ENCODE assay signal across 21 cellular contexts in the genomic region with DNA sequence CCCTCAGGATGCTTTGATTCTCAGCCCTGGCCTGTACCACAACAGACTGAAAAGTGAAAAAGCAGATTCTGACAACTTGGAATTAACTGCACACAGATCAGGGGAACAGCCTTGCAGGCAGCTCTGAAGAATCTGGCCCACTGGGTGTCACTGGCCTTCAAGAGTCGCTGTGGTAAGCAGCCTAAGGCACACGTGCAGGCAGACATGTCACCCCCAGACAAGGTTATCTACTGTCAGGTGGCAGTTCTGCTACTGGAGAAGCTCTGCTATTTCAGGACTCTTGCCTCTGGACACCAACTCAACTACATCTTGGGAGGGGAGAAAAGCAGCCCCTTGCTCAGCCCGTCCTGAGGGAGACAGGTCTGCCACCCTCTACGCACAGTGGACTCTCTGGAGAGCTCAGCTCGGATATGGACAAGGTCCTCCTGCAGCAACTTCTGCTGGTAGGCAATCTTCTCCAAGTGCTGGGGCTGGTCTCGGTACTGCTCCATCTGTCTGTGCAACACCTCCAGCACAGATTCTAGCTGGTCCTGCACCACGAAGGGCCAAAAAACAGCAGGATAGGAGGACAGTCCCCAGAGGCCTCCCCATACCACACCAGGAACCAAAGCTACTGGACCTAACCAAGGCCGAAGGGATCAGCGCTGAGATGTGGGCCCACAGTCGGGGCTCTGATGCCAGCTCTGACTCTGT.
DNase-seq lines count a peak whose midpoint lies in the region; ATAC-seq, FAIRE-seq and TF ChIP-seq lines count a peak whose summit lies in the region.
"Had no signal": no experiment of that assay in that cellular context is flagged by ENCODE, and none has a peak within 500 bp of the region (broad histone marks: within the 10 kb centered on the region; RNA-seq: fewer than 3 reads in every experiment).

No MANE protein-coding gene starts in this region.

- no peak overlapping the region for H2AK5ac ChIP-seq in mesendoderm (ENCODE audit: low read length)

- TF ChIP-seq RAD21 in K562 (CRISPR knock-in tag; conservative IDR thresholded peaks at IDR 0.05 in 1 of 2, IDR thresholded peaks at IDR 0.05 in 1 of 2), result no peak

- no peak overlapping the region for H3K9ac ChIP-seq in K562 (ENCODE audit: insufficient read depth in 1 of 2, low read depth in 2 of 2, low read length in 2 of 2)
- no peak overlapping the region for H3K9ac ChIP-seq in mesendoderm (ENCODE audit: low read length)

- DNase-seq in Right ventricle myocardium inferior (ENCODE audit: missing footprints) (no peak), left ventricle myocardium inferior (no peak), K562 (ENCODE audit: extremely low read depth in 1 of 4, low spot score in 3 of 4) (no peak), mesendoderm (no peak), aorta (peak in 1 of 2 donors; percentile 44), midbrain (lab: John Stamatoyannopoulos, UW) (no peak)
- DNase-seq in activated naive CD4-positive, alpha-beta T cell treated with anti-CD3 and anti-CD28 coated beads, Interleukin-2, amount 50 U/mL, for 72 hours (ENCODE audit: low spot score in 2 of 2), result no peak
- DNase-seq: 8988T, EL, GF-D8, Kasumi-1, NCI-H1417, NCI-H1694 treated with DMSO at 0.1 percent for 48 hours, NCI-H2081 treated with DMSO at 0.1 percent for 48 hours, NCI-H2171 treated with DMSO at 0.1 percent for 48 hours, NCI-H524 treated with DMSO at 0.1 percent for 48 hours, NCI-H82 had no signal

- no peaks in the 10 kb centered on the region for H3K79me1 ChIP-seq in mesendoderm (ENCODE audit: low read length)

- H4K8ac ChIP-seq in mesendoderm (ENCODE audit: low read depth, low read length), result no peak overlapping the region

- no peak overlapping the region for H2AFZ ChIP-seq in K562 (ENCODE audit: low read depth, low read length)

- no peak for TF ChIP-seq POLR2A in K562 (conservative IDR thresholded peaks at IDR 0.05)

- CTCF ChIA-PET in K562 (lab: Yijun Ruan, JAX; ENCODE audit: low intra/inter-chr PET ratio), result no interaction called here

- H3K4me1 ChIP-seq in left ventricle myocardium inferior (peaks cover 53% of the 10 kb centered on the region), K562 (replicated peaks in 1 of 2; ENCODE audit: control insufficient read depth in 2 of 2, insufficient read depth in 2 of 2, low read length in 2 of 2) (no peaks in the 10 kb centered on the region; a peak in 1 of 5 replicates), mesendoderm (ENCODE audit: control insufficient read depth, low read depth, low read length) (peaks cover 10% of the 10 kb centered on the region), aorta (ENCODE audit: control insufficient read depth in 1 of 2, insufficient read depth in 2 of 2, low read length in 2 of 2) (no peaks in the 10 kb centered on the region)

- intact Hi-C loops in Right ventricle myocardium inferior (cut with DNase I), result no loop called here
- intact Hi-C loops in left ventricle myocardium inferior (cut with micrococcal nuclease), result no loop called here
- intact Hi-C loops in K562 (cut with micrococcal nuclease), result no loop called here
- intact Hi-C loops in aorta (cut with DNase I), result no loop called here

- FAIRE-seq in K562 (lab: Jason Lieb, UNC), result no peak
- FAIRE-seq: D721Med, GM19239, RCC 7860 had no signal

- no peak overlapping the region for H3K4me2 ChIP-seq in K562 (ENCODE audit: insufficient read depth, low read length)
- H3K4me2 ChIP-seq in mesendoderm (ENCODE audit: low read length), result no peak overlapping the region

- BruUV-seq in K562 (replicated peaks; lab: Mats Ljungman, UMichigan), result no TSS peak

- no peak overlapping the region for H3K18ac ChIP-seq in mesendoderm (ENCODE audit: low read length)

- 3% methylated on average over 10 of the region's 10 CpGs for WGBS in K562 (ENCODE audit: insufficient coverage, low coverage, missing lambda C conversion rate)
- WGBS in mesendoderm (ENCODE audit: extremely low coverage, insufficient coverage, low lambda C conversion rate), result no CpG with 5 or more reads among the region's 10 CpGs
- WGBS in aorta, 2 donors, result 90 to 91% methylated on average over 10 of the region's 10 CpGs

- TF ChIP-seq EP300 in K562 (IDR thresholded peaks at IDR 0.05; ENCODE audit: low read length), result no peak

- H3K23ac ChIP-seq in mesendoderm (ENCODE audit: low read length), result no peak overlapping the region

- H3K9me3 ChIP-seq in left ventricle myocardium inferior (replicated peaks) (no peaks in the 10 kb centered on the region), K562 (replicated peaks; ENCODE audit: control insufficient read depth, insufficient read depth, low read depth, low read length) (no peaks in the 10 kb centered on the region), aorta (ENCODE audit: control insufficient read depth, low read length) (no peaks in the 10 kb centered on the region)

- H3K79me2 ChIP-seq in K562 (ENCODE audit: control insufficient read depth, insufficient read depth, low read length) (no peaks in the 10 kb centered on the region), mesendoderm (ENCODE audit: control insufficient read depth, insufficient read depth, low read length) (no peaks in the 10 kb centered on the region)

- no peak overlapping the region for H3K27ac Mint-ChIP-seq in activated naive CD4-positive, alpha-beta T cell treated with anti-CD3 and anti-CD28 coated beads, Interleukin-2, amount 50 U/mL, for 72 hours

- H3K4ac ChIP-seq in mesendoderm (ENCODE audit: low read depth, low read length), result no peak overlapping the region

- in situ Hi-C loops in K562 (cut with MboI), result no loop called here

- H2BK120ac ChIP-seq in mesendoderm (ENCODE audit: low read depth, low read length), result no peak overlapping the region

- no peaks in the 10 kb centered on the region for H3K9me3 Mint-ChIP-seq in activated naive CD4-positive, alpha-beta T cell treated with anti-CD3 and anti-CD28 coated beads, Interleukin-2, amount 50 U/mL, for 72 hours

- H3K36me3 Mint-ChIP-seq in activated naive CD4-positive, alpha-beta T cell treated with anti-CD3 and anti-CD28 coated beads, Interleukin-2, amount 50 U/mL, for 72 hours, result no peaks in the 10 kb centered on the region

- H2BK15ac ChIP-seq in mesendoderm (replicated peaks; ENCODE audit: low read depth), result no peak overlapping the region

- no peaks in the 10 kb centered on the region for H3K36me3 ChIP-seq in left ventricle myocardium inferior
- H3K36me3 ChIP-seq in K562 (ENCODE audit: control insufficient read depth, insufficient read depth, low read length), result no peaks in the 10 kb centered on the region
- H3K36me3 ChIP-seq in mesendoderm (ENCODE audit: control insufficient read depth, insufficient read depth, low read length), result no peaks in the 10 kb centered on the region
- H3K36me3 ChIP-seq in aorta (ENCODE audit: control insufficient read depth in 1 of 2, insufficient read depth in 2 of 2, low read length in 1 of 2), result no peaks in the 10 kb centered on the region

- H3K27ac ChIP-seq in left ventricle myocardium inferior (replicated peaks) (no peak overlapping the region), K562 (ENCODE audit: extremely low read depth, low read depth, low read length) (no peak overlapping the region), mesendoderm (ENCODE audit: low read depth, low read length) (no peak overlapping the region), aorta (ENCODE audit: low read depth in 1 of 2, low read length in 2 of 2) (no peak overlapping the region)
- H3K27ac ChIP-seq: C4-2B had no signal

- no peaks in the 10 kb centered on the region for H4K20me1 ChIP-seq in K562 (replicated peaks; ENCODE audit: control insufficient read depth, insufficient read depth, low read length)

- H3K4me3 ChIP-seq in left ventricle myocardium inferior (no peak overlapping the region), K562 (no peak overlapping the region), mesendoderm (ENCODE audit: low read length) (no peak overlapping the region), aorta (ENCODE audit: low read length in 2 of 2) (no peak overlapping the region)

- no peaks in the 10 kb centered on the region for H3K9me1 ChIP-seq in K562 (ENCODE audit: control insufficient read depth, insufficient read depth, low read length)

- peak; percentile 59 for ATAC-seq in Right ventricle myocardium inferior
- ATAC-seq in K562, result peak; percentile 36; the same call in 2 of the 3 replicates
- ATAC-seq in aorta (ENCODE audit: low FRiP score), result peak; percentile 37
- ATAC-seq in activated naive CD4-positive, alpha-beta T cell treated with anti-CD3 and anti-CD28 coated beads, Interleukin-2, amount 50 U/mL, for 72 hours, result no peak

- H3K27me3 ChIP-seq in left ventricle myocardium inferior (ENCODE audit: low read depth), result no peaks in the 10 kb centered on the region
- H3K27me3 ChIP-seq in K562 (ENCODE audit: control insufficient read depth in 2 of 2, insufficient read depth in 2 of 2, low read length in 2 of 2), result peaks cover 24 to 28% of the 10 kb centered on the region in 2 experiments
- no peaks in the 10 kb centered on the region for H3K27me3 ChIP-seq in mesendoderm (ENCODE audit: insufficient read depth, low read length, poor library complexity)
- no peaks in the 10 kb centered on the region for H3K27me3 ChIP-seq in aorta (ENCODE audit: control insufficient read depth in 1 of 2, insufficient read depth in 2 of 2, low read length in 1 of 2)

- no peak overlapping the region for H4K5ac ChIP-seq in mesendoderm (ENCODE audit: low read length)

- no peak overlapping the region for H3K56ac ChIP-seq in mesendoderm (ENCODE audit: low read length)

- no peak for TF ChIP-seq CTCF in left ventricle myocardium inferior (IDR thresholded peaks at IDR 0.05; ENCODE audit: borderline replicate concordance)
- TF ChIP-seq CTCF in K562 (IDR thresholded peaks at IDR 0.05 in 2 of 3, conservative IDR thresholded peaks at IDR 0.05 in 1 of 3; ENCODE audit: insufficient read depth in 2 of 3, low read depth in 1 of 3, low read length in 3 of 3), result no peak

- peak overlapping the region; percentile 25 for H2BK5ac ChIP-seq in mesendoderm (ENCODE audit: low read length)

- POLR2A ChIA-PET in K562 (lab: Yijun Ruan, JAX), result interaction anchor here (1.2 kb wide), 1 partner anchor 9 kb away, joined by 3 read pairs; no protein-coding TSS in a partner anchor

TF ChIP-seq in K562, 482 proteins besides CTCF, POLR2A, EP300 and RAD21 (continues in another document):
- TF ChIP-seq, protein P1, sequence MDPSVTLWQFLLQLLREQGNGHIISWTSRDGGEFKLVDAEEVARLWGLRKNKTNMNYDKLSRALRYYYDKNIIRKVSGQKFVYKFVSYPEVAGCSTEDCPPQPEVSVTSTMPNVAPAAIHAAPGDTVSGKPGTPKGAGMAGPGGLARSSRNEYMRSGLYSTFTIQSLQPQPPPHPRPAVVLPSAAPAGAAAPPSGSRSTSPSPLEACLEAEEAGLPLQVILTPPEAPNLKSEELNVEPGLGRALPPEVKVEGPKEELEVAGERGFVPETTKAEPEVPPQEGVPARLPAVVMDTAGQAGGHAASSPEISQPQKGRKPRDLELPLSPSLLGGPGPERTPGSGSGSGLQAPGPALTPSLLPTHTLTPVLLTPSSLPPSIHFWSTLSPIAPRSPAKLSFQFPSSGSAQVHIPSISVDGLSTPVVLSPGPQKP (CRISPR knock-in tag; IDR thresholded peaks at IDR 0.05), result no peak
- TF ChIP-seq, protein P2, sequence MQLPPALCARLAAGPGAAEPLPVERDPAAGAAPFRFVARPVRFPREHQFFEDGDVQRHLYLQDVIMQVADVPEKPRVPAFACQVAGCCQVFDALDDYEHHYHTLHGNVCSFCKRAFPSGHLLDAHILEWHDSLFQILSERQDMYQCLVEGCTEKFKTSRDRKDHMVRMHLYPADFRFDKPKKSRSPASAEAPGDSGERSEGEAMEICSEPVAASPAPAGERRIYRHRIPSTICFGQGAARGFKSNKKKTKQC (CRISPR knock-in tag; IDR thresholded peaks at IDR 0.05), result no peak
- TF ChIP-seq EGR1 (conservative IDR thresholded peaks at IDR 0.05), result no peak

Comparison
In these comparisons a context has a peak if more than half of its experiments do, and no peak if none do; other contexts are left out.
1. ATAC-seq: peak in Right ventricle myocardium inferior (single experiment), K562 (single experiment) and aorta (single experiment); none in activated naive CD4-positive, alpha-beta T cell treated with anti-CD3 and anti-CD28 coated beads, Interleukin-2, amount 50 U/mL, for 72 hours (0 of 2).